Comparison of ENCODE assay signal across 12 cellular contexts in the genomic region with DNA sequence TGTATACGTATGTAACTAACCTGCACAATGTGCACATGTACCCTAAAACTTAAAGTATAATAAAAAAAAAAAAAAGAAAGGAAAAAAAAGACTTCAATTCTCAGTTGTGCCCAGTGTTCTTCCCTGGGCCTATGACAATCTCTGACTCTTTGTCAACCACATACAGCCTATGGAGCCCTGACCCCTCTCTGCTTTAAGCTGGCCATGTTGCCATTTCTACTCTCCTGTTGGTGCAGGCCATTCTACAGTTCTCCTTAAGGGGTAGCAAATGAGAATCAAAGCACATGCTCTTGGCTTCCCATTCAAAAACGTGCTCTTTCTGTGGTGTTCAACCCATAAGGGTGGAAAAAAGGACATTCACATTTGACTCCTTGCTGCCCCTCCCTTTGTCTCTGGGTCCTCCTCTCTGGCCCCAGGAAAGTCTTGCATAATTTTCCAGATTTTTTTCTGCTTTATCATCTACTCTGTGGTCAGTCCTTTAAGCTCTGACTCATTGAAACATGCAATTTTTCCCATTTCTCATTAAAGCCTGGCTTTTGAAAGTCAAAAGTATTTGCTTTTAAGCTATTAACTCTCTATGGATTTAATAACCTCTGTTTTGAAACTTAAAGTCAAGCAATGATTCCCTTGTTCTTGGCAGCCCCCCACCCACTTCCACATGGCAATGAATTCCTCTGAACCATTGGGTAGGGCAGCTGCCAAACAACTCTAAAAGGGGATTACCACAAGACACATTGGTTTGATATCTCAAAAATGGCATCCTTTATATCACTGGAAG.
DNase-seq lines count a peak whose midpoint lies in the region; ATAC-seq, FAIRE-seq and TF ChIP-seq lines count a peak whose summit lies in the region.
"Had no signal": no experiment of that assay in that cellular context is flagged by ENCODE, and none has a peak within 500 bp of the region (broad histone marks: within the 10 kb centered on the region; RNA-seq: fewer than 3 reads in every experiment).

No MANE protein-coding gene starts in this region.

- no peak for FAIRE-seq in frontal cortex (lab: Jason Lieb, UNC)
- FAIRE-seq: GM12878 had no signal

- H3K36me3 ChIP-seq in subcutaneous abdominal adipose tissue (ENCODE audit: control insufficient read depth in 5 of 5, insufficient read depth in 5 of 5, low read length in 5 of 5): no peaks in the 10 kb centered on the region
- H3K36me3 ChIP-seq: HAP-1 had no signal

- POLR2A ChIA-PET in RWPE1 (lab: Yijun Ruan, JAX; ENCODE audit: low non-redundant PET): no interaction called here

- DNase-seq in HFF-Myc (ENCODE audit: extremely low read depth, low read depth) (peak; percentile 99), RWPE1 (ENCODE audit: low spot score) (peak; percentile 82), fibroblast of peridontal ligament (ENCODE audit: extremely low read depth) (peak; percentile 99), frontal cortex (ENCODE audit: low spot score in 2 of 2) (no peak)
- DNase-seq: NCI-H524 treated with DMSO at 0.1 percent for 48 hours had no signal

- no peaks in the 10 kb centered on the region for H3K4me1 ChIP-seq in subcutaneous abdominal adipose tissue (ENCODE audit: control insufficient read depth in 5 of 5, insufficient read depth in 5 of 5, low read length in 5 of 5)
- H3K4me1 ChIP-seq: HAP-1 had no signal

- no peaks in the 10 kb centered on the region for H3K9me3 ChIP-seq in subcutaneous abdominal adipose tissue (ENCODE audit: control insufficient read depth in 5 of 5, low read length in 5 of 5)
- H3K9me3 ChIP-seq: HAP-1 had no signal

- TF ChIP-seq CTCF in HFF-Myc (IDR thresholded peaks at IDR 0.05; ENCODE audit: low read depth, low read length, missing control alignments) (no peak), RWPE1 (conservative IDR thresholded peaks at IDR 0.05; ENCODE audit: low read depth) (no peak)

- ATAC-seq in HG02970 (IDR thresholded peaks at IDR 0.05; ENCODE audit: low FRiP score, unreplicated experiment) (no peak), GM19467 (IDR thresholded peaks at IDR 0.05; ENCODE audit: unreplicated experiment) (no peak)
- ATAC-seq: activated CD4-positive, CD25-positive, alpha-beta regulatory T cell treated with anti-CD3 and anti-CD28 coated beads, Interleukin-2, amount 50 U/mL, for 24 hours; activated naive CD4-positive, alpha-beta T cell treated with anti-CD3 and anti-CD28 coated beads, Interleukin-2, amount 50 U/mL, for 72 hours; GM12878 had no signal

- CTCF ChIA-PET in RWPE1 (lab: Yijun Ruan, JAX): interaction anchor here (0.6 to 0.7 kb wide), 3 partner anchors 15 to 278 kb away, joined by 3 read pairs; no protein-coding TSS in a partner anchor

- no peak overlapping the region for H3K9ac ChIP-seq in subcutaneous abdominal adipose tissue (ENCODE audit: low read length in 5 of 5)

- H3K27ac ChIP-seq in RWPE1: peak overlapping the region; percentile 52; the same call in 1 of the 2 replicates
- peak overlapping the region; percentile 37 for H3K27ac ChIP-seq in subcutaneous abdominal adipose tissue (ENCODE audit: low read depth, low read length)

- no peaks in the 10 kb centered on the region for H3K27me3 ChIP-seq in subcutaneous abdominal adipose tissue (ENCODE audit: control insufficient read depth in 5 of 5, insufficient read depth in 4 of 5, low read length in 5 of 5)

- H3K4me3 ChIP-seq in HFF-Myc (replicated peaks; ENCODE audit: low read depth, low read length) (no peak overlapping the region), subcutaneous abdominal adipose tissue (ENCODE audit: low read depth in 1 of 5, low read length in 5 of 5) (no peak overlapping the region)
- H3K4me3 ChIP-seq: GM12878, HAP-1 had no signal

Comparison
In these comparisons a context has a peak if more than half of its experiments do, and no peak if none do; other contexts are left out.
1. DNase-seq: peak in HFF-Myc (single experiment), RWPE1 (single experiment) and fibroblast of peridontal ligament (single experiment); none in frontal cortex (0 of 2).